ENCODE assay signal across 9 cellular contexts in the genomic region with DNA sequence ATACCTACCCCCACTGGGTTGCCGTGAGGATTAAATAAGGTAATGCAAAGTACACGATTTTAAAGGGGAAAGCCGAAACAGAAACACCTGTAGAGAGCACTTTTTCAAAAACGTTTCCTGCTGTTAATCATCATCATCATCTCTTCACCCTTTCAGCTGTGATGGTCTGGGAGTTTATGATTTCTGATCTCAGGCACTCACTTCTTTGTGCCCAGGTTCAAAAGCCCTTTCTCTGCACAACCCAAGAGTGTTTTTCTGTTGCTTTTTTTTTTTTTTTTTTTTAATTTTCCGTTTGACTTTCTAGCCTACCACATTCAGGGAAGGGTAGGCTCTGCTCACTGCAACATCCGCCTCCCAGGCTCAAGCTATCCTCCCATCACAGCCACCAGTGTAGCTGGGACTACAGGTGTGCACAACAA. TPM values are rescaled to one million over a fixed set of nuclear protein-coding genes. Genes with fewer than 3 reads are reported as not detected.
A peak's percentile ranks its signal among the peaks of the same experiment; 100 is the strongest.
DNase-seq lines count a peak whose midpoint lies in the region; ATAC-seq and TF ChIP-seq lines count a peak whose summit lies in the region.
"Had no signal": no experiment of that assay in that cellular context is flagged by ENCODE, and none has a peak within 500 bp of the region (broad histone marks: within the 10 kb centered on the region; RNA-seq: fewer than 3 reads in every experiment).

No MANE protein-coding gene starts in this region.

- H3K36me3 Mint-ChIP-seq in activated CD4-positive, alpha-beta T cell treated with anti-CD3 and anti-CD28 coated beads, Interleukin-2, amount 10 ng/mL, durations not matched to agents 24 days and 14 days (ENCODE audit: low read depth), result no peaks in the 10 kb centered on the region
- H3K36me3 Mint-ChIP-seq in stimulated activated effector memory CD8-positive, alpha-beta T cell treated with anti-CD3 and anti-CD28 coated beads, Interleukin-12 subunit alpha, Interleukin-12 subunit beta, amount 100 ng/mL, for 72 hours, result no peaks in the 10 kb centered on the region

- no peaks in the 10 kb centered on the region for H3K9me2 ChIP-seq in PC-9 (ENCODE audit: insufficient read depth)

- peak overlapping the region; percentile 59 for H3K27ac ChIP-seq in PC-9

- intact Hi-C loops in activated CD4-positive, alpha-beta T cell treated with anti-CD3 and anti-CD28 coated beads, Interleukin-2, amount 10 ng/mL, durations not matched to agents 24 days and 14 days (cut with micrococcal nuclease), result loop anchor here (1.0 kb wide), 1 partner anchor 19 kb away; no protein-coding TSS in a partner anchor
- intact Hi-C loops in PC-9 (cut with micrococcal nuclease; ENCODE audit: unreplicated experiment) (loop anchor here (5.0 kb wide), 1 partner anchor 50 kb away; no protein-coding TSS in a partner anchor), left colon (cut with DNase I, micrococcal nuclease) (no loop called here)

- no TSS peak for BruUV-seq in PC-9 (replicated peaks; lab: Mats Ljungman, UMichigan)

- no peak for TF ChIP-seq CTCF in PC-9 (conservative IDR thresholded peaks at IDR 0.05)

- H3K36me3 ChIP-seq in PC-9 (ENCODE audit: low read depth) (no peaks in the 10 kb centered on the region), endocrine pancreas (ENCODE audit: control insufficient read depth, insufficient read depth, low read length) (no peaks in the 10 kb centered on the region)

- H3K9ac ChIP-seq in endocrine pancreas (ENCODE audit: control insufficient read depth, insufficient read depth, low read length), result peak overlapping the region; percentile 76

- CTCF ChIA-PET in PC-9 (lab: Charles Lee), result interaction anchor here (0.7 kb wide), 1 partner anchor 22 kb away, joined by 9 read pairs; no protein-coding TSS in a partner anchor

- peak overlapping the region; percentile 98 for H3K4me3 Mint-ChIP-seq in activated CD4-positive, alpha-beta T cell treated with anti-CD3 and anti-CD28 coated beads, Interleukin-2, amount 10 ng/mL, durations not matched to agents 24 days and 14 days
- peak overlapping the region; percentile 100 for H3K4me3 Mint-ChIP-seq in stimulated activated effector memory CD8-positive, alpha-beta T cell treated with anti-CD3 and anti-CD28 coated beads, Interleukin-12 subunit alpha, Interleukin-12 subunit beta, amount 100 ng/mL, for 72 hours

- H3K27me3 ChIP-seq in PC-9 (ENCODE audit: insufficient read depth, low read depth) (no peaks in the 10 kb centered on the region), endocrine pancreas (ENCODE audit: control insufficient read depth, insufficient read depth, low read length) (no peaks in the 10 kb centered on the region)

- peaks cover 28% of the 10 kb centered on the region for H3K79me2 ChIP-seq in PC-9 (ENCODE audit: low read depth)

- H4K20me1 ChIP-seq in PC-9 (ENCODE audit: insufficient read depth), result no peaks in the 10 kb centered on the region

- DNase-seq in activated CD4-positive, alpha-beta T cell treated with anti-CD3 and anti-CD28 coated beads, Interleukin-2, amount 10 ng/mL, durations not matched to agents 24 days and 14 days, result peak; percentile 80
- DNase-seq in activated CD4-positive, alpha-beta T cell treated with anti-CD3 and anti-CD28 coated beads for 1 hour, result no peak
- DNase-seq in PC-9 (no peak), left colon (no peak), NCI-H82 treated with DMSO at 0.1 percent for 48 hours (lab: John Stamatoyannopoulos, UW; ENCODE audit: unreplicated experiment) (no peak)
- DNase-seq in stimulated activated effector memory CD8-positive, alpha-beta T cell treated with anti-CD3 and anti-CD28 coated beads, Interleukin-12 subunit alpha, Interleukin-12 subunit beta, amount 100 ng/mL, for 72 hours (ENCODE audit: low spot score in 2 of 2), result no peak
- DNase-seq: foreskin melanocyte had no signal

- peaks cover 25% of the 10 kb centered on the region for H3K4me1 ChIP-seq in PC-9 (replicated peaks; ENCODE audit: insufficient read depth)
- no peaks in the 10 kb centered on the region for H3K4me1 ChIP-seq in endocrine pancreas (ENCODE audit: control insufficient read depth, insufficient read depth, low read length)

- peak overlapping the region; percentile 93 for H3K27ac Mint-ChIP-seq in activated CD4-positive, alpha-beta T cell treated with anti-CD3 and anti-CD28 coated beads, Interleukin-2, amount 10 ng/mL, durations not matched to agents 24 days and 14 days
- H3K27ac Mint-ChIP-seq in stimulated activated effector memory CD8-positive, alpha-beta T cell treated with anti-CD3 and anti-CD28 coated beads, Interleukin-12 subunit alpha, Interleukin-12 subunit beta, amount 100 ng/mL, for 72 hours, result peak overlapping the region; percentile 99

- peaks cover 9% of the 10 kb centered on the region; the same call in 1 of the 2 replicates for H3F3A ChIP-seq in PC-9 (ENCODE audit: insufficient read depth, low read depth)

- peaks cover 33% of the 10 kb centered on the region for H3K4me1 Mint-ChIP-seq in activated CD4-positive, alpha-beta T cell treated with anti-CD3 and anti-CD28 coated beads, Interleukin-2, amount 10 ng/mL, durations not matched to agents 24 days and 14 days
- peaks cover 28% of the 10 kb centered on the region for H3K4me1 Mint-ChIP-seq in stimulated activated effector memory CD8-positive, alpha-beta T cell treated with anti-CD3 and anti-CD28 coated beads, Interleukin-12 subunit alpha, Interleukin-12 subunit beta, amount 100 ng/mL, for 72 hours

- no peaks in the 10 kb centered on the region for H3K9me3 Mint-ChIP-seq in activated CD4-positive, alpha-beta T cell treated with anti-CD3 and anti-CD28 coated beads, Interleukin-2, amount 10 ng/mL, durations not matched to agents 24 days and 14 days
- H3K9me3 Mint-ChIP-seq in stimulated activated effector memory CD8-positive, alpha-beta T cell treated with anti-CD3 and anti-CD28 coated beads, Interleukin-12 subunit alpha, Interleukin-12 subunit beta, amount 100 ng/mL, for 72 hours, result no peaks in the 10 kb centered on the region

- peak overlapping the region; percentile 89 for H3K4me2 ChIP-seq in PC-9

- no peaks in the 10 kb centered on the region for H3K27me3 Mint-ChIP-seq in activated CD4-positive, alpha-beta T cell treated with anti-CD3 and anti-CD28 coated beads, Interleukin-2, amount 10 ng/mL, durations not matched to agents 24 days and 14 days

- ATAC-seq in stimulated activated effector memory CD8-positive, alpha-beta T cell treated with anti-CD3 and anti-CD28 coated beads, Interleukin-12 subunit alpha, Interleukin-12 subunit beta, amount 100 ng/mL, for 72 hours, result no peak
- ATAC-seq in left colon (no peak), HG02885 (IDR thresholded peaks at IDR 0.05; ENCODE audit: poor library complexity, unreplicated experiment) (no peak)

- H3K9me3 ChIP-seq in PC-9 (ENCODE audit: insufficient read depth, low read depth) (no peaks in the 10 kb centered on the region), endocrine pancreas (ENCODE audit: control insufficient read depth, low read length) (no peaks in the 10 kb centered on the region)

- H2AFZ ChIP-seq in PC-9, result peak overlapping the region; percentile 77; the same call in 1 of the 2 replicates

- POLR2A ChIA-PET in PC-9 (lab: Charles Lee; ENCODE audit: unreplicated experiment), result interaction anchor here (0.5 to 0.7 kb wide), 2 partner anchors 11 to 56 kb away, joined by 3 read pairs; a partner anchor contains a TSS

- H3K4me3 ChIP-seq in PC-9 (peak overlapping the region; percentile 57; the same call in 1 of the 2 replicates), endocrine pancreas (ENCODE audit: control insufficient read depth, insufficient read depth, low read length) (peak overlapping the region; percentile 66)

RNA-seq across cellular contexts. Expression of a gene that starts 0.9 kb away (rescaled TPM):
- total RNA-seq in activated CD4-positive, alpha-beta T cell treated with anti-CD3 and anti-CD28 coated beads, Interleukin-2, amount 10 ng/mL, durations not matched to agents 24 days and 14 days, result 17.1 and 19.0 TPM in 2 replicates
- total RNA-seq in PC-9 (2021), result 57.2 and 59.9 TPM in 2 replicates
- 10 to 100 TPM in 1 of 2 donors, 1 to 10 TPM in 1; 10.0 to 13.4 TPM for total RNA-seq in left colon

RNA-seq across cellular contexts. Expression of a gene that starts 10.4 kb away (rescaled TPM):
- total RNA-seq in activated CD4-positive, alpha-beta T cell treated with anti-CD3 and anti-CD28 coated beads, Interleukin-2, amount 10 ng/mL, durations not matched to agents 24 days and 14 days, result 295 and 297 TPM in 2 replicates
- total RNA-seq in PC-9 (2021) (1.2 TPM in 1 of 2 replicates, not detected in the other), left colon (10 to 100 TPM in 1 of 2 donors, 1 to 10 TPM in 1; 5.7 to 12.9 TPM)

RNA-seq across cellular contexts. Expression of a gene that starts 27.5 kb away (rescaled TPM):
- total RNA-seq in activated CD4-positive, alpha-beta T cell treated with anti-CD3 and anti-CD28 coated beads, Interleukin-2, amount 10 ng/mL, durations not matched to agents 24 days and 14 days, result 463 and 474 TPM in 2 replicates
- total RNA-seq in PC-9 (2021) (168 and 206 TPM in 2 replicates), left colon (100 to 1,000 TPM; 401 to 409 TPM)

RNA-seq across cellular contexts. Expression of a gene that starts 46.6 kb away (rescaled TPM):
- total RNA-seq in activated CD4-positive, alpha-beta T cell treated with anti-CD3 and anti-CD28 coated beads, Interleukin-2, amount 10 ng/mL, durations not matched to agents 24 days and 14 days, result 1.1 and 1.4 TPM in 2 replicates
- 21.7 and 24.6 TPM in 2 replicates for total RNA-seq in PC-9 (2021)
- 10 to 100 TPM; 21.5 to 69.3 TPM for total RNA-seq in left colon

Comparison
In these comparisons a context has a peak if more than half of its experiments do, and no peak if none do; other contexts are left out.
1. RNA of a gene that starts 10.4 kb away (total RNA-seq): 295 to 297 TPM in activated CD4-positive, alpha-beta T cell treated with anti-CD3 and anti-CD28 coated beads, Interleukin-2, amount 10 ng/mL, durations not matched to agents 24 days and 14 days; 5.7 to 12.9 TPM in left colon and 1.2 TPM in PC-9; every median in the first group is over 10 times any median in the second.
2. intact Hi-C loops: an anchor here in activated CD4-positive, alpha-beta T cell treated with anti-CD3 and anti-CD28 coated beads, Interleukin-2, amount 10 ng/mL, durations not matched to agents 24 days and 14 days (1.0 kb wide) and PC-9 (5.0 kb wide); none called in left colon.